In genomic region chr6:35471836-35472345, GRCh38 we compare ENCODE assay signal across 1 cellular context.
TF ChIP-seq lines count a peak whose summit lies in the region.

No MANE protein-coding gene starts in this region.

TF ChIP-seq in GM23338, 12 proteins besides CTCF, POLR2A, EP300 and RAD21:
- TF ChIP-seq CREB1 (CRISPR knock-in tag; IDR thresholded peaks at IDR 0.05; ENCODE audit: low read depth) (no peak), EZH2 (IDR thresholded peaks at IDR 0.05; ENCODE audit: low read depth, unreplicated experiment) (no peak), ETS1 (IDR thresholded peaks at IDR 0.05) (no peak), STAT1 (IDR thresholded peaks at IDR 0.05; ENCODE audit: unreplicated experiment) (no peak), ZNF462 (CRISPR knock-in tag; IDR thresholded peaks at IDR 0.05) (no peak), ZNF114 (CRISPR knock-in tag; IDR thresholded peaks at IDR 0.05) (no peak), REST (IDR thresholded peaks at IDR 0.05; ENCODE audit: unreplicated experiment) (no peak), POLR2AphosphoS5 (IDR thresholded peaks at IDR 0.05; ENCODE audit: low read depth) (no peak; the same call in 1 of the 2 replicates), ZNF331 (CRISPR knock-in tag; IDR thresholded peaks at IDR 0.05; ENCODE audit: low read depth) (no peak), NANOG (IDR thresholded peaks at IDR 0.05; ENCODE audit: borderline replicate concordance) (no peak), EZH2phosphoT487 (IDR thresholded peaks at IDR 0.05; ENCODE audit: unreplicated experiment) (no peak), JUNB (IDR thresholded peaks at IDR 0.05; ENCODE audit: unreplicated experiment) (no peak)
